In the genomic region with DNA sequence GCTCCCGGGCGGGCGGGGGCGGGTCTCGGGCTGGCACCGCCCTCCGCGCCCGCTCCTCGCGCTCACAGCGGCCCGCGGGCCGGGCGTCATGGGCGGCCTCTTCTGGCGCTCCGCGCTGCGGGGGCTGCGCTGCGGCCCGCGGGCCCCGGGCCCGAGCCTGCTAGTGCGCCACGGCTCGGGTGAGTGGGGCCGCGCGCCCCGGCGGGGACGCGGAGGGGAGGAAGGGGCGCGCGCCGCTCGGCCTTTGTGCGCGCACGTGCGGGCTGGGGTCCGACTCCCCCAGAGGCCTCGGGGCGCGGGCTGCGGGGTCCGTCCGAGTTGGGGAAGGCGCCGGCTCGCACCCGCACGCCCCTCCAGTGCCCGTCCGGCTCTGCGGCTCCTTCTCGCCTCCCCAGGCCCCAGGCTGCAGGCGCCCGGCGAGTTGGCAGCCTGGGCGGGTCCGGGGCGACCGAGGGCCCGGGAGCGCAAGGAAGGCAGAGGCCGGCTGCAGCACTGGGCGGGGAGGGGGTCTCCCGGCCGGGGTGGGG, we compare ENCODE assay signal across 8 cellular contexts. TPM values are rescaled to one million over a fixed set of nuclear protein-coding genes. Genes with fewer than 3 reads are reported as not detected.
DNase-seq lines count a peak whose midpoint lies in the region; ATAC-seq and TF ChIP-seq lines count a peak whose summit lies in the region.

NME4 (plus strand) TSS at position 65 of the 527 bp plus-strand sequence; CDS start at position 89, 24 bp downstream.

- DNase-seq in CD8-positive, alpha-beta T cell = peak in 1 of 7 experiments; percentile 60
- DNase-seq in H7 = peak; percentile 95
- peak; percentile 41 for DNase-seq in activated CD4-positive, alpha-beta memory T cell treated with anti-CD3 and anti-CD28 coated beads for 36 hours
- no peak for DNase-seq in fibroblast of lung (ENCODE audit: low read depth in 2 of 2)
- peak; percentile 59 for DNase-seq in nephron progenitor cell
- no peak for DNase-seq in activated CD4-positive, CD25-positive, alpha-beta regulatory T cell (lab: John Stamatoyannopoulos, UW)
- DNase-seq in NCI-H187 treated with DMSO at 0.1 percent for 48 hours (lab: John Stamatoyannopoulos, UW) = no peak

- peaks cover 1% of the 10 kb centered on the region for H3K79me2 ChIP-seq in fibroblast of lung (ENCODE audit: control insufficient read depth, insufficient read depth, low read length)

- intact Hi-C loops in CD8-positive, alpha-beta T cell (cut with DNase I, micrococcal nuclease) = loop anchor here in 1 of 2 experiments (1.0 kb wide), 1 partner anchor 192 kb away; no protein-coding TSS in a partner anchor
- intact Hi-C loops in activated CD4-positive, alpha-beta memory T cell treated with anti-CD3 and anti-CD28 coated beads for 36 hours (cut with micrococcal nuclease) = no loop called here

- H3K9ac ChIP-seq in fibroblast of lung (ENCODE audit: insufficient read depth, low read length) = peak within 1 kb of the TSS; percentile 67

- H3K27me3 Mint-ChIP-seq in CD8-positive, alpha-beta T cell (ENCODE audit: low read depth) = no peaks in the 10 kb centered on the region
- no peaks in the 10 kb centered on the region for H3K27me3 Mint-ChIP-seq in activated CD4-positive, alpha-beta memory T cell treated with anti-CD3 and anti-CD28 coated beads for 36 hours
- peaks cover 7% of the 10 kb centered on the region for H3K27me3 Mint-ChIP-seq in nephron progenitor cell (ENCODE audit: low read depth, poor library complexity)

- H4K20me1 ChIP-seq in fibroblast of lung (ENCODE audit: control insufficient read depth, extremely low read depth, insufficient read depth, low read length) = no peaks in the 10 kb centered on the region

- peak within 1 kb of the TSS; percentile 88 for H3K4me2 ChIP-seq in fibroblast of lung (ENCODE audit: extremely low read depth, insufficient read depth, low read length)

- no peaks in the 10 kb centered on the region for H3K36me3 ChIP-seq in CD8-positive, alpha-beta T cell (ENCODE audit: insufficient read depth, low read length)
- H3K36me3 ChIP-seq in H7 (replicated peaks; ENCODE audit: control insufficient read depth, insufficient read depth, low read length) = peaks cover 7% of the 10 kb centered on the region
- H3K36me3 ChIP-seq in fibroblast of lung (ENCODE audit: control insufficient read depth, insufficient read depth, low read length) = peaks cover 8% of the 10 kb centered on the region

- peak within 1 kb of the TSS; percentile 86 for H3K27ac Mint-ChIP-seq in CD8-positive, alpha-beta T cell
- H3K27ac Mint-ChIP-seq in activated CD4-positive, alpha-beta memory T cell treated with anti-CD3 and anti-CD28 coated beads for 36 hours = peak within 1 kb of the TSS; percentile 33
- peak within 1 kb of the TSS; percentile 97 for H3K27ac Mint-ChIP-seq in nephron progenitor cell

- POLR2A ChIA-PET in CD8-positive, alpha-beta T cell (lab: Charles Lee) = interaction anchor here (0.6 kb wide), 1 partner anchor 264 kb away, joined by 3 read pairs; no protein-coding TSS in a partner anchor
- POLR2A ChIA-PET in activated CD4-positive, alpha-beta memory T cell treated with anti-CD3 and anti-CD28 coated beads for 36 hours (lab: Charles Lee) = no interaction called here

- H3K4me3 ChIP-seq in CD8-positive, alpha-beta T cell (ENCODE audit: low read depth, low read length) = peak within 1 kb of the TSS; percentile 23
- H3K4me3 ChIP-seq in H7 (ENCODE audit: insufficient read depth, low read depth, low read length) (peak within 1 kb of the TSS; percentile 70), fibroblast of lung (replicated peaks in 1 of 4; ENCODE audit: control extremely low read depth in 1 of 4, insufficient read depth in 1 of 4, low read depth in 3 of 4, low read length in 4 of 4) (peak within 1 kb of the TSS; percentile 38 to 65 (median 56))

- no peak for TF ChIP-seq CTCF in CD8-positive, alpha-beta T cell (IDR thresholded peaks at IDR 0.05)
- no peak for TF ChIP-seq CTCF in fibroblast of lung (conservative IDR thresholded peaks at IDR 0.05 in 1 of 2, IDR thresholded peaks at IDR 0.05 in 1 of 2; ENCODE audit: low read depth in 1 of 2, low read length in 2 of 2)
- TF ChIP-seq CTCF in nephron progenitor cell (IDR thresholded peaks at IDR 0.05) = no peak

- no peaks in the 10 kb centered on the region for H3K9me3 ChIP-seq in CD8-positive, alpha-beta T cell (ENCODE audit: low read length)
- no peaks in the 10 kb centered on the region for H3K9me3 ChIP-seq in fibroblast of lung (ENCODE audit: control insufficient read depth, insufficient read depth, low read depth, low read length)

- H3K4me1 Mint-ChIP-seq in CD8-positive, alpha-beta T cell (ENCODE audit: low read depth) = peaks cover 23% of the 10 kb centered on the region
- peaks cover 33% of the 10 kb centered on the region for H3K4me1 Mint-ChIP-seq in activated CD4-positive, alpha-beta memory T cell treated with anti-CD3 and anti-CD28 coated beads for 36 hours (ENCODE audit: low read depth)
- peaks cover 31% of the 10 kb centered on the region for H3K4me1 Mint-ChIP-seq in nephron progenitor cell

- H2AFZ ChIP-seq in fibroblast of lung (ENCODE audit: low read length) = peak within 1 kb of the TSS; percentile 81

- H3K36me3 Mint-ChIP-seq in CD8-positive, alpha-beta T cell = no peaks in the 10 kb centered on the region
- no peaks in the 10 kb centered on the region for H3K36me3 Mint-ChIP-seq in activated CD4-positive, alpha-beta memory T cell treated with anti-CD3 and anti-CD28 coated beads for 36 hours
- peaks cover 4% of the 10 kb centered on the region for H3K36me3 Mint-ChIP-seq in nephron progenitor cell (ENCODE audit: low read depth)

- peak within 1 kb of the TSS; percentile 89 for H3K4me3 Mint-ChIP-seq in CD8-positive, alpha-beta T cell
- peak within 1 kb of the TSS; percentile 79 for H3K4me3 Mint-ChIP-seq in activated CD4-positive, alpha-beta memory T cell treated with anti-CD3 and anti-CD28 coated beads for 36 hours
- peak within 1 kb of the TSS; percentile 94 for H3K4me3 Mint-ChIP-seq in nephron progenitor cell

- H3K27ac ChIP-seq in CD8-positive, alpha-beta T cell (ENCODE audit: low read depth, low read length) = no peak within 1 kb of the TSS
- H3K27ac ChIP-seq in fibroblast of lung (ENCODE audit: insufficient read depth, low read length) = peak within 1 kb of the TSS; percentile 8

- H3K4me1 ChIP-seq in CD8-positive, alpha-beta T cell (ENCODE audit: insufficient read depth, low read length) = peaks cover 21% of the 10 kb centered on the region
- H3K4me1 ChIP-seq in fibroblast of lung (ENCODE audit: control insufficient read depth, extremely low read depth, insufficient read depth, low read length) = peaks cover 2% of the 10 kb centered on the region

- CTCF ChIA-PET in CD8-positive, alpha-beta T cell (lab: Charles Lee) = no interaction called here
- CTCF ChIA-PET in activated CD4-positive, alpha-beta memory T cell treated with anti-CD3 and anti-CD28 coated beads for 36 hours (lab: Charles Lee) = no interaction called here

- no peak for ATAC-seq in CD8-positive, alpha-beta T cell
- ATAC-seq in HG03432 (IDR thresholded peaks at IDR 0.05; ENCODE audit: unreplicated experiment) = no peak

- H3K27me3 ChIP-seq in CD8-positive, alpha-beta T cell (ENCODE audit: insufficient read depth, low read length) = no peaks in the 10 kb centered on the region
- H3K27me3 ChIP-seq in H7 (ENCODE audit: control insufficient read depth, insufficient read depth, low read length) = no peaks in the 10 kb centered on the region
- no peaks in the 10 kb centered on the region for H3K27me3 ChIP-seq in fibroblast of lung (ENCODE audit: control insufficient read depth, insufficient read depth, low read length)

- H3K9me3 Mint-ChIP-seq in CD8-positive, alpha-beta T cell = no peaks in the 10 kb centered on the region
- peaks cover under 1% of the 10 kb centered on the region for H3K9me3 Mint-ChIP-seq in activated CD4-positive, alpha-beta memory T cell treated with anti-CD3 and anti-CD28 coated beads for 36 hours
- H3K9me3 Mint-ChIP-seq in nephron progenitor cell = peaks cover 4% of the 10 kb centered on the region

RNA-seq across cellular contexts. Expression of gene NME4, which starts in this region (rescaled TPM):
- total RNA-seq in CD8-positive, alpha-beta T cell = 10 to 100 TPM; 22.2 to 22.3 TPM
- 400 and 507 TPM in 2 replicates for total RNA-seq in H7 (2014; rRNA removed; shearing (Covaris generic))
- 10 to 100 TPM; 62.1 to 62.5 TPM for total RNA-seq in activated CD4-positive, alpha-beta memory T cell treated with anti-CD3 and anti-CD28 coated beads for 36 hours
- total RNA-seq in fibroblast of lung = 51.9 and 71.7 TPM in 2 replicates
- 114 and 121 TPM in 2 replicates for polyA plus RNA-seq in fibroblast of lung
- 234 and 273 TPM in 2 replicates for polyA plus RNA-seq in fibroblast of lung (2012)
- 62.2 and 122 TPM in 2 replicates for polyA minus RNA-seq in fibroblast of lung (ENCODE audit: low replicate concordance)

Comparison
In these comparisons a context has a peak if more than half of its experiments do, and no peak if none do; other contexts are left out.
1. DNase-seq: peak in H7 (single experiment), activated CD4-positive, alpha-beta memory T cell treated with anti-CD3 and anti-CD28 coated beads for 36 hours (single experiment) and nephron progenitor cell (single experiment); none in fibroblast of lung (0 of 2), activated CD4-positive, CD25-positive, alpha-beta regulatory T cell (0 of 4) and NCI-H187 treated with DMSO at 0.1 percent for 48 hours (single experiment).
2. H3K27ac Mint-ChIP-seq: peak in every context shown above with its lines; median percentile 97 in nephron progenitor cell; 86 in CD8-positive, alpha-beta T cell; 33 in activated CD4-positive, alpha-beta memory T cell treated with anti-CD3 and anti-CD28 coated beads for 36 hours.
3. Peak in every context shown above with its lines, with median percentiles within 50 percentile points of each other: H3K4me3 ChIP-seq and H3K4me3 Mint-ChIP-seq.